ENCODE assay signal across 35 cellular contexts in genomic region chr4:75786938-75787337, GRCh38.
A peak's percentile ranks its signal among the peaks of the same experiment; 100 is the strongest.
DNase-seq lines count a peak whose midpoint lies in the region; ATAC-seq, FAIRE-seq and TF ChIP-seq lines count a peak whose summit lies in the region.
"Had no signal": no experiment of that assay in that cellular context is flagged by ENCODE, and none has a peak within 500 bp of the region (broad histone marks: within the 10 kb centered on the region; RNA-seq: fewer than 3 reads in every experiment).

No MANE protein-coding gene starts in this region.

- H3K9me3 ChIP-seq in kidney (ENCODE audit: control insufficient read depth in 1 of 2, low read length in 2 of 2) (no peaks in the 10 kb centered on the region), Karpas-422 (ENCODE audit: low read length) (no peaks in the 10 kb centered on the region)
- H3K9me3 ChIP-seq: gastroesophageal sphincter, mucosa of descending colon, upper lobe of right lung had no signal

- no peaks in the 10 kb centered on the region for H3K79me2 ChIP-seq in Karpas-422 (ENCODE audit: low read length)
- H3K79me2 ChIP-seq: hepatocyte had no signal

- H3K4me1 ChIP-seq in kidney (ENCODE audit: control insufficient read depth in 1 of 2, insufficient read depth in 1 of 2, low read depth in 1 of 2, low read length in 2 of 2) = no peaks in the 10 kb centered on the region
- H3K4me1 ChIP-seq in Karpas-422 (ENCODE audit: low read length) = peaks cover 11% of the 10 kb centered on the region
- H3K4me1 ChIP-seq: gastroesophageal sphincter, upper lobe of right lung had no signal

- in situ Hi-C loops in ACHN (cut with HindIII; ENCODE audit: low pct_ligation_motif_present, low pct_unique_long_range_greater_than_20kb, low sequenced_read_pairs) = no loop called here

- H3K27ac ChIP-seq in kidney (ENCODE audit: low read depth in 2 of 2, low read length in 2 of 2) = peak overlapping the region in 1 of 2 donors; percentile 26
- H3K27ac ChIP-seq in Karpas-422 (ENCODE audit: low read length) = no peak overlapping the region
- H3K27ac ChIP-seq: gastroesophageal sphincter, hepatocyte, PC-9, SK-N-MC, upper lobe of right lung had no signal

- peaks cover 3 to 7% of the 10 kb centered on the region in 2 donors for H3K36me3 ChIP-seq in kidney (ENCODE audit: control insufficient read depth in 1 of 2, insufficient read depth in 2 of 2, low read length in 2 of 2)
- H3K36me3 ChIP-seq in Karpas-422 (ENCODE audit: insufficient read depth, low read length) = no peaks in the 10 kb centered on the region

- peak; percentile 21 for ATAC-seq in GM19452 (IDR thresholded peaks at IDR 0.05; ENCODE audit: unreplicated experiment)
- ATAC-seq in HG03354 (IDR thresholded peaks at IDR 0.05; ENCODE audit: poor library complexity, severe bottlenecking, unreplicated experiment) = peak; percentile 34
- ATAC-seq: gastroesophageal sphincter, left cardiac atrium, mucosa of descending colon, upper lobe of right lung had no signal

- H3K9ac ChIP-seq in kidney (ENCODE audit: low read length in 2 of 2) (peak overlapping the region in 1 of 2 donors; percentile 13), Karpas-422 (ENCODE audit: low read length) (no peak overlapping the region)

- no peaks in the 10 kb centered on the region for H4K20me1 ChIP-seq in Karpas-422 (ENCODE audit: insufficient read depth, low read depth, low read length)

- no peaks in the 10 kb centered on the region for H3K27me3 ChIP-seq in Karpas-422 (ENCODE audit: low read length)
- H3K27me3 ChIP-seq: gastroesophageal sphincter, hepatocyte, upper lobe of right lung had no signal

- H2AFZ ChIP-seq in Karpas-422 (ENCODE audit: low read length) = no peak overlapping the region
- H2AFZ ChIP-seq: hepatocyte, PC-9 had no signal

- H3K4me3 ChIP-seq in kidney (ENCODE audit: low read length in 2 of 2) (peak overlapping the region in 1 of 2 donors; percentile 29), Karpas-422 (ENCODE audit: low read length) (no peak overlapping the region)
- H3K4me3 ChIP-seq: gastroesophageal sphincter, hepatocyte, mucosa of descending colon, PC-9, SK-N-MC, upper lobe of right lung had no signal

- H3K9me2 ChIP-seq in Karpas-422 (replicated peaks; ENCODE audit: insufficient read depth, low read length) = no peaks in the 10 kb centered on the region

- TF ChIP-seq CTCF in kidney (IDR thresholded peaks at IDR 0.05; ENCODE audit: borderline replicate concordance, extremely low read depth, insufficient read depth) = no peak

- intact Hi-C loops in kidney (cut with DNase I) = no loop called here

- DNase-seq in ACHN (peak; percentile 13), kidney (no peak), superior temporal gyrus (ENCODE audit: extremely low spot score) (no peak), OCI-M1 (lab: John Stamatoyannopoulos, UW) (no peak), NCI-H2107 treated with DMSO at 0.1 percent for 48 hours (lab: John Stamatoyannopoulos, UW; ENCODE audit: unreplicated experiment) (no peak), Karpas-422 (no peak)
- DNase-seq: activated B cell treated with CpG ODN at 0.5 μM for 24 hours; activated CD4-positive, alpha-beta T cell treated with anti-CD3 and anti-CD28 coated beads, Interleukin-2, amount 10 ng/mL, durations not matched to agents 7 days and 5 days; activated effector memory CD4-positive, alpha-beta T cell treated with anti-CD3 and anti-CD28 coated beads, Interleukin-2, amount 50 U/mL, for 16 hours; activated naive CD8-positive, alpha-beta T cell treated with anti-CD3 and anti-CD28 coated beads for 36 hours; activated T-cell treated with anti-CD3 and anti-CD28 coated beads, Interleukin-2, amount 50 U/mL, for 24 hours; aorta; CD4-positive, alpha-beta memory T cell; effector CD4-positive, alpha-beta T cell; GOT3; HFFc6; left cardiac atrium; mucosa of descending colon; NCI-H1092 treated with DMSO at 0.1 percent for 48 hours; NCI-H187; NCI-H2171 treated with DMSO at 0.1 percent for 48 hours; NCI-H524 treated with DMSO at 0.1 percent for 48 hours; nephron progenitor cell; PC-9; stimulated activated naive CD4-positive, alpha-beta T cell; T-helper 1 cell; upper lobe of right lung had no signal

- peak; percentile 76 for FAIRE-seq in kidney (lab: Jason Lieb, UNC)
- FAIRE-seq: A204.1, bronchial epithelial cell, colon had no signal

- no peak overlapping the region for H3K4me2 ChIP-seq in Karpas-422 (ENCODE audit: low read depth, low read length, poor library complexity, severe bottlenecking)
- H3K4me2 ChIP-seq: hepatocyte, PC-9 had no signal
